Comparison of ENCODE assay signal across 19 cellular contexts in genomic region chr11:134541355-134541754, GRCh38.
DNase-seq lines count a peak whose midpoint lies in the region; ATAC-seq and TF ChIP-seq lines count a peak whose summit lies in the region.
"Had no signal": no experiment of that assay in that cellular context is flagged by ENCODE, and none has a peak within 500 bp of the region (broad histone marks: within the 10 kb centered on the region; RNA-seq: fewer than 3 reads in every experiment).

No MANE protein-coding gene starts in this region.

- no peaks in the 10 kb centered on the region; the same call in 1 of the 2 replicates for H3K27me3 ChIP-seq in H9 (ENCODE audit: insufficient read depth, low read length)
- H3K27me3 ChIP-seq: MG63 had no signal

- H2AFZ ChIP-seq in H9 (ENCODE audit: low read length) = no peak overlapping the region

- no CpG with 5 or more reads among the region's 6 CpGs for WGBS in H9 (ENCODE audit: extremely low coverage, insufficient read length, low lambda C conversion rate)

- H3K18ac ChIP-seq in H9 (ENCODE audit: insufficient read length, low read depth, low read length) = no peak overlapping the region

- peaks cover 12% of the 10 kb centered on the region for H3K27me3 Mint-ChIP-seq in activated CD4-positive, alpha-beta memory T cell treated with anti-CD3 and anti-CD28 coated beads, Interleukin-2, amount 10 ng/mL, durations not matched to agents 7 days and 5 days
- H3K27me3 Mint-ChIP-seq in activated CD4-positive, alpha-beta memory T cell treated with anti-CD3 and anti-CD28 coated beads for 36 hours = peaks cover 15% of the 10 kb centered on the region
- peaks cover 11% of the 10 kb centered on the region for H3K27me3 Mint-ChIP-seq in H9 (ENCODE audit: low read depth)
- H3K27me3 Mint-ChIP-seq in endothelial cell (ENCODE audit: unreplicated experiment) = peaks cover 12% of the 10 kb centered on the region

- H3K9me3 ChIP-seq in H9 (ENCODE audit: control insufficient read depth, low read depth, low read length) = no peaks in the 10 kb centered on the region
- H3K9me3 ChIP-seq: MG63 had no signal

- H4K20me1 ChIP-seq in H9 (ENCODE audit: control insufficient read depth, insufficient read depth, insufficient read length) = no peaks in the 10 kb centered on the region

- no peaks in the 10 kb centered on the region for H3K36me3 Mint-ChIP-seq in activated CD4-positive, alpha-beta memory T cell treated with anti-CD3 and anti-CD28 coated beads, Interleukin-2, amount 10 ng/mL, durations not matched to agents 7 days and 5 days (ENCODE audit: low read depth)
- H3K36me3 Mint-ChIP-seq in activated CD4-positive, alpha-beta memory T cell treated with anti-CD3 and anti-CD28 coated beads for 36 hours = no peaks in the 10 kb centered on the region
- H3K36me3 Mint-ChIP-seq in H9 (ENCODE audit: insufficient read depth in 1 of 3, low read depth in 3 of 3) (peaks cover 0 to 3% (median 3%) of the 10 kb centered on the region in 3 experiments; a peak in 3 of 7 replicates), endothelial cell (ENCODE audit: low read depth, unreplicated experiment) (no peaks in the 10 kb centered on the region)
- H3K36me3 Mint-ChIP-seq: CD14-positive monocyte had no signal

- H2BK12ac ChIP-seq in H9 (ENCODE audit: insufficient read length, low read depth, low read length) = no peak overlapping the region

- H3K9me3 Mint-ChIP-seq in activated CD4-positive, alpha-beta memory T cell treated with anti-CD3 and anti-CD28 coated beads, Interleukin-2, amount 10 ng/mL, durations not matched to agents 7 days and 5 days = no peaks in the 10 kb centered on the region
- no peaks in the 10 kb centered on the region for H3K9me3 Mint-ChIP-seq in activated CD4-positive, alpha-beta memory T cell treated with anti-CD3 and anti-CD28 coated beads for 36 hours
- H3K9me3 Mint-ChIP-seq in H9 (peaks cover 3 to 6% of the 10 kb centered on the region in 2 experiments; a peak in 4 of 5 replicates), endothelial cell (ENCODE audit: unreplicated experiment) (no peaks in the 10 kb centered on the region)

- H3K23me2 ChIP-seq in H9 (ENCODE audit: insufficient read length, low read depth, low read length, poor library complexity, severe bottlenecking) = no peaks in the 10 kb centered on the region

- no peak overlapping the region for H3K4ac ChIP-seq in H9 (ENCODE audit: low read depth, low read length)

- H3K9ac ChIP-seq in H9 (ENCODE audit: extremely low read depth, insufficient read length, low read length) = no peak overlapping the region

- no peak overlapping the region for H2BK120ac ChIP-seq in H9 (ENCODE audit: low read depth, low read length, poor library complexity, severe bottlenecking)

- no peak overlapping the region for H3K27ac ChIP-seq in H9 (ENCODE audit: insufficient read length, low read depth, low read length)
- H3K27ac ChIP-seq: 22Rv1 had no signal

- H3K14ac ChIP-seq in H9 (ENCODE audit: insufficient read depth, low read length) = no peak overlapping the region

- no peak overlapping the region for H4K8ac ChIP-seq in H9 (replicated peaks; ENCODE audit: insufficient read length, low read depth, low read length)

- no peaks in the 10 kb centered on the region for H3K79me1 ChIP-seq in H9 (ENCODE audit: insufficient read depth, low read depth, low read length, poor library complexity, severe bottlenecking)

- no peak overlapping the region for H3K56ac ChIP-seq in H9 (ENCODE audit: insufficient read length, low read depth, low read length)

- CTCF ChIA-PET in activated CD4-positive, alpha-beta memory T cell treated with anti-CD3 and anti-CD28 coated beads, Interleukin-2, amount 10 ng/mL, durations not matched to agents 7 days and 5 days (lab: Charles Lee) = no interaction called here
- CTCF ChIA-PET in activated CD4-positive, alpha-beta memory T cell treated with anti-CD3 and anti-CD28 coated beads for 36 hours (lab: Charles Lee) = no interaction called here

- H3T11ph ChIP-seq in H9 (ENCODE audit: low read length) = no peak overlapping the region

- TF ChIP-seq CTCF in H9 (conservative IDR thresholded peaks at IDR 0.05) (no peak), endothelial cell (IDR thresholded peaks at IDR 0.05; ENCODE audit: unreplicated experiment) (no peak)

- intact Hi-C loops in activated CD4-positive, alpha-beta memory T cell treated with anti-CD3 and anti-CD28 coated beads for 36 hours (cut with micrococcal nuclease) = no loop called here
- intact Hi-C loops in posterior vena cava (cut with DNase I) = no loop called here

- H3K27ac Mint-ChIP-seq in activated CD4-positive, alpha-beta memory T cell treated with anti-CD3 and anti-CD28 coated beads, Interleukin-2, amount 10 ng/mL, durations not matched to agents 7 days and 5 days = no peak overlapping the region
- no peak overlapping the region for H3K27ac Mint-ChIP-seq in activated CD4-positive, alpha-beta memory T cell treated with anti-CD3 and anti-CD28 coated beads for 36 hours
- H3K27ac Mint-ChIP-seq in H9 (no peak overlapping the region), endothelial cell (ENCODE audit: unreplicated experiment) (no peak overlapping the region)
- H3K27ac Mint-ChIP-seq: B cell, HFFc6 had no signal

- H2BK5ac ChIP-seq in H9 (ENCODE audit: insufficient read length, low read length) = no peak overlapping the region

- no peak overlapping the region for H3K4me2 ChIP-seq in H9 (ENCODE audit: insufficient read depth, insufficient read length, low read length)

- no peak overlapping the region for H2BK20ac ChIP-seq in H9 (ENCODE audit: low read depth, low read length, poor library complexity, severe bottlenecking)

- POLR2A ChIA-PET in activated CD4-positive, alpha-beta memory T cell treated with anti-CD3 and anti-CD28 coated beads, Interleukin-2, amount 10 ng/mL, durations not matched to agents 7 days and 5 days (lab: Charles Lee) = no interaction called here
- POLR2A ChIA-PET in activated CD4-positive, alpha-beta memory T cell treated with anti-CD3 and anti-CD28 coated beads for 36 hours (lab: Charles Lee) = no interaction called here

- peaks cover 2% of the 10 kb centered on the region for H3K4me1 Mint-ChIP-seq in activated CD4-positive, alpha-beta memory T cell treated with anti-CD3 and anti-CD28 coated beads, Interleukin-2, amount 10 ng/mL, durations not matched to agents 7 days and 5 days
- H3K4me1 Mint-ChIP-seq in activated CD4-positive, alpha-beta memory T cell treated with anti-CD3 and anti-CD28 coated beads for 36 hours (ENCODE audit: low read depth) = no peaks in the 10 kb centered on the region
- H3K4me1 Mint-ChIP-seq in H9 = peaks cover 22 to 24% of the 10 kb centered on the region in 2 experiments
- peaks cover 28% of the 10 kb centered on the region for H3K4me1 Mint-ChIP-seq in endothelial cell (ENCODE audit: unreplicated experiment)

- no peak overlapping the region for H4K5ac ChIP-seq in H9 (ENCODE audit: insufficient read length, low read depth, low read length)

- no peak overlapping the region for H4K91ac ChIP-seq in H9 (ENCODE audit: insufficient read length, low read depth, low read length)

- H2BK15ac ChIP-seq in H9 (ENCODE audit: low read depth, low read length) = no peak overlapping the region

- H3K23ac ChIP-seq in H9 (ENCODE audit: insufficient read length, low read depth, low read length) = no peak overlapping the region

- ATAC-seq in GM21825 (IDR thresholded peaks at IDR 0.05; ENCODE audit: unreplicated experiment) = no peak

- no peaks in the 10 kb centered on the region for H3K79me2 ChIP-seq in H9 (ENCODE audit: insufficient read depth, low read length)

- H3K4me3 Mint-ChIP-seq in activated CD4-positive, alpha-beta memory T cell treated with anti-CD3 and anti-CD28 coated beads, Interleukin-2, amount 10 ng/mL, durations not matched to agents 7 days and 5 days = no peak overlapping the region
- H3K4me3 Mint-ChIP-seq in activated CD4-positive, alpha-beta memory T cell treated with anti-CD3 and anti-CD28 coated beads for 36 hours = no peak overlapping the region
- H3K4me3 Mint-ChIP-seq in H9 = no peak overlapping the region
- no peak overlapping the region for H3K4me3 Mint-ChIP-seq in endothelial cell (ENCODE audit: unreplicated experiment)
- H3K4me3 Mint-ChIP-seq: B cell, CD14-positive monocyte, HFFc6 had no signal

- H2AK5ac ChIP-seq in H9 (ENCODE audit: insufficient read length, low read length) = no peak overlapping the region

- no peaks in the 10 kb centered on the region; the same call in 1 of the 2 replicates for H3K4me1 ChIP-seq in H9 (ENCODE audit: insufficient read depth, low read length)

- DNase-seq in activated CD4-positive, alpha-beta memory T cell treated with anti-CD3 and anti-CD28 coated beads, Interleukin-2, amount 10 ng/mL, durations not matched to agents 7 days and 5 days = peak; percentile 8
- DNase-seq in activated CD4-positive, alpha-beta memory T cell treated with anti-CD3 and anti-CD28 coated beads for 36 hours = no peak
- DNase-seq in H9 = peak; percentile 18
- peak; percentile 82 for DNase-seq in mesenteric fat pad (ENCODE audit: low spot score)
- DNase-seq in posterior vena cava (ENCODE audit: low spot score) = peak; percentile 72
- DNase-seq in COR-L47 (lab: John Stamatoyannopoulos, UW) = no peak
- DNase-seq in endothelial cell (ENCODE audit: low spot score) = no peak
- DNase-seq: HFFc6, IMR-90, KG1, MG63, NCI-H2029 treated with DMSO at 0.1 percent for 48 hours, NCI-H526 treated with DMSO at 0.1 percent for 48 hours, RPMI8226, SHP77 had no signal

Comparison
In these comparisons a context has a peak if more than half of its experiments do, and no peak if none do; other contexts are left out.
1. DNase-seq: peak in activated CD4-positive, alpha-beta memory T cell treated with anti-CD3 and anti-CD28 coated beads, Interleukin-2, amount 10 ng/mL, durations not matched to agents 7 days and 5 days (single experiment), H9 (single experiment), mesenteric fat pad (single experiment) and posterior vena cava (single experiment); none in activated CD4-positive, alpha-beta memory T cell treated with anti-CD3 and anti-CD28 coated beads for 36 hours (single experiment), COR-L47 (single experiment) and endothelial cell (single experiment).